Comparison of ENCODE assay signal across 1 cellular context in genomic region chr4:1632109-1633104, GRCh38.
TF ChIP-seq lines count a peak whose summit lies in the region.

No MANE protein-coding gene starts in this region.

TF ChIP-seq in HepG2, 621 proteins besides CTCF, POLR2A, EP300 and RAD21 (continued from another document):
- no peak for TF ChIP-seq CEBPB (IDR thresholded peaks at IDR 0.05; ENCODE audit: borderline replicate concordance, low read depth, low read length)
